9 cellular contexts compared by ENCODE assay signal in genomic region chr9:129142536-129142935, GRCh38. TPM values are rescaled to one million over a fixed set of nuclear protein-coding genes. Genes with fewer than 3 reads are reported as not detected.
DNase-seq lines count a peak whose midpoint lies in the region; ATAC-seq, FAIRE-seq and TF ChIP-seq lines count a peak whose summit lies in the region.
"Had no signal": no experiment of that assay in that cellular context is flagged by ENCODE, and none has a peak within 500 bp of the region (broad histone marks: within the 10 kb centered on the region; RNA-seq: fewer than 3 reads in every experiment).

No MANE protein-coding gene starts in this region.

- H3K36me3 ChIP-seq in HUES48 (ENCODE audit: control insufficient read depth, insufficient read depth, low read length), result peaks cover 38% of the 10 kb centered on the region
- H3K36me3 ChIP-seq in K562 (ENCODE audit: control insufficient read depth, insufficient read depth, low read length), result peaks cover 57% of the 10 kb centered on the region; the same call in 2 of the 3 replicates
- H3K36me3 ChIP-seq in liver (ENCODE audit: control insufficient read depth in 4 of 4, insufficient read depth in 3 of 4, low read depth in 1 of 4, low read length in 3 of 4), result peaks cover 4 to 10% (median 6%) of the 10 kb centered on the region in 4 donors
- peaks cover 0 to 26% (median 6%) of the 10 kb centered on the region in 5 donors for H3K36me3 ChIP-seq in subcutaneous abdominal adipose tissue (ENCODE audit: control insufficient read depth in 5 of 5, insufficient read depth in 5 of 5, low read length in 5 of 5)

- CTCF ChIA-PET in K562 (lab: Yijun Ruan, JAX; ENCODE audit: low intra/inter-chr PET ratio), result interaction anchor here (0.7 kb wide), 1 partner anchor 468 kb away, joined by 3 read pairs; no protein-coding TSS in a partner anchor

- BruUV-seq in K562 (replicated peaks; lab: Mats Ljungman, UMichigan), result no TSS peak

- intact Hi-C loops in K562 (cut with micrococcal nuclease), result no loop called here

- H3K79me2 ChIP-seq in K562 (ENCODE audit: control insufficient read depth, insufficient read depth, low read length), result peaks cover 17% of the 10 kb centered on the region

- TF ChIP-seq POLR2A in K562 (conservative IDR thresholded peaks at IDR 0.05), result no peak

- no peak overlapping the region for H3K9ac ChIP-seq in HUES48 (ENCODE audit: low read depth, low read length)
- H3K9ac ChIP-seq in K562 (ENCODE audit: insufficient read depth in 1 of 2, low read depth in 2 of 2, low read length in 2 of 2), result peak overlapping the region in 1 of 2 experiments; percentile 6; a peak in 1 of 4 replicates
- H3K9ac ChIP-seq in liver (ENCODE audit: low read depth in 1 of 2, low read length in 2 of 2), result no peak overlapping the region
- peak overlapping the region in 3 of 5 donors; percentile 21 to 41 (median 35) for H3K9ac ChIP-seq in subcutaneous abdominal adipose tissue (ENCODE audit: low read length in 5 of 5)

- no peak for FAIRE-seq in K562 (lab: Jason Lieb, UNC)

- 90% methylated on average over 7 of the region's 7 CpGs for WGBS in K562 (ENCODE audit: insufficient coverage, low coverage, missing lambda C conversion rate)
- 83% methylated on average over 7 of the region's 7 CpGs for WGBS in liver

- H3K9me3 ChIP-seq in HUES48 (ENCODE audit: control insufficient read depth, insufficient read depth, low read length), result no peaks in the 10 kb centered on the region
- no peaks in the 10 kb centered on the region for H3K9me3 ChIP-seq in K562 (replicated peaks; ENCODE audit: control insufficient read depth, insufficient read depth, low read depth, low read length)
- H3K9me3 ChIP-seq in liver (ENCODE audit: control insufficient read depth in 4 of 4, low read length in 3 of 4), result no peaks in the 10 kb centered on the region
- no peaks in the 10 kb centered on the region for H3K9me3 ChIP-seq in subcutaneous abdominal adipose tissue (ENCODE audit: control insufficient read depth in 5 of 5, low read length in 5 of 5)

- POLR2A ChIA-PET in K562 (lab: Yijun Ruan, JAX), result interaction anchor here (0.9 to 2.1 kb wide), 8 partner anchors 9 to 466 kb away, joined by 3 to 6 read pairs (median 4); partner anchors contain the start of gene IER5L

- ATAC-seq in K562, result no peak
- no peak for ATAC-seq in GM18907 (IDR thresholded peaks at IDR 0.05; ENCODE audit: unreplicated experiment)
- no peak for ATAC-seq in HG02642 (IDR thresholded peaks at IDR 0.05; ENCODE audit: poor library complexity, unreplicated experiment)
- no peak for ATAC-seq in GM19463 (IDR thresholded peaks at IDR 0.05; ENCODE audit: unreplicated experiment)

- H3K27me3 ChIP-seq in HUES48 (ENCODE audit: control insufficient read depth, insufficient read depth, low read length) (no peaks in the 10 kb centered on the region), K562 (ENCODE audit: control insufficient read depth in 2 of 2, insufficient read depth in 2 of 2, low read length in 2 of 2) (no peaks in the 10 kb centered on the region), liver (ENCODE audit: control insufficient read depth in 4 of 4, insufficient read depth in 4 of 4, low read length in 3 of 4) (no peaks in the 10 kb centered on the region), subcutaneous abdominal adipose tissue (ENCODE audit: control insufficient read depth in 5 of 5, insufficient read depth in 4 of 5, low read length in 5 of 5) (no peaks in the 10 kb centered on the region)

- H3K4me1 ChIP-seq in HUES48 (ENCODE audit: control insufficient read depth, insufficient read depth, low read length) (peaks cover 60% of the 10 kb centered on the region), K562 (replicated peaks in 1 of 2; ENCODE audit: control insufficient read depth in 2 of 2, insufficient read depth in 2 of 2, low read length in 2 of 2) (peaks cover 30 to 62% of the 10 kb centered on the region in 2 experiments), liver (ENCODE audit: control insufficient read depth in 4 of 4, insufficient read depth in 4 of 4, low read length in 3 of 4) (peaks cover 13 to 66% (median 43%) of the 10 kb centered on the region in 4 donors), subcutaneous abdominal adipose tissue (ENCODE audit: control insufficient read depth in 5 of 5, insufficient read depth in 5 of 5, low read length in 5 of 5) (peaks cover 28 to 91% (median 87%) of the 10 kb centered on the region in 5 donors)

- no peak overlapping the region for H3K4me3 ChIP-seq in HUES48 (ENCODE audit: low read depth, low read length)
- H3K4me3 ChIP-seq in K562, result no peak overlapping the region
- no peak overlapping the region for H3K4me3 ChIP-seq in liver (ENCODE audit: low read depth in 1 of 3, low read length in 3 of 3)
- peak overlapping the region in 2 of 5 donors; percentile 4 to 13 for H3K4me3 ChIP-seq in subcutaneous abdominal adipose tissue (ENCODE audit: low read depth in 1 of 5, low read length in 5 of 5)

- DNase-seq in K562 (ENCODE audit: extremely low read depth in 1 of 4, low spot score in 3 of 4) (no peak), HuH-7.5 (ENCODE audit: low spot score) (no peak)
- DNase-seq: NCI-H1436 treated with DMSO at 0.1 percent for 48 hours had no signal

- TF ChIP-seq CTCF in K562 (IDR thresholded peaks at IDR 0.05 in 2 of 3, conservative IDR thresholded peaks at IDR 0.05 in 1 of 3; ENCODE audit: insufficient read depth in 2 of 3, low read depth in 1 of 3, low read length in 3 of 3), result no peak
- TF ChIP-seq CTCF in liver (IDR thresholded peaks at IDR 0.05; ENCODE audit: low read depth, low read length, missing input control), result no peak

- no peak overlapping the region for H3K4me2 ChIP-seq in K562 (ENCODE audit: insufficient read depth, low read length)

- no peak overlapping the region for H2AFZ ChIP-seq in K562 (ENCODE audit: low read depth, low read length)

- no peak for TF ChIP-seq EP300 in K562 (IDR thresholded peaks at IDR 0.05; ENCODE audit: low read length)

- TF ChIP-seq RAD21 in K562 (CRISPR knock-in tag; conservative IDR thresholded peaks at IDR 0.05 in 1 of 2, IDR thresholded peaks at IDR 0.05 in 1 of 2) (no peak), liver (IDR thresholded peaks at IDR 0.05) (no peak)

- in situ Hi-C loops in K562 (cut with MboI), result no loop called here

- H3K9me1 ChIP-seq in K562 (ENCODE audit: control insufficient read depth, insufficient read depth, low read length), result no peaks in the 10 kb centered on the region

- peak overlapping the region; percentile 55 for H3K27ac ChIP-seq in HUES48 (ENCODE audit: low read depth, low read length)
- no peak overlapping the region for H3K27ac ChIP-seq in K562 (ENCODE audit: extremely low read depth, low read depth, low read length)
- H3K27ac ChIP-seq in liver (ENCODE audit: low read depth in 1 of 2, low read length in 2 of 2), result peak overlapping the region; percentile 98
- H3K27ac ChIP-seq in subcutaneous abdominal adipose tissue (ENCODE audit: low read depth, low read length), result peak overlapping the region; percentile 100

- no peaks in the 10 kb centered on the region for H4K20me1 ChIP-seq in K562 (replicated peaks; ENCODE audit: control insufficient read depth, insufficient read depth, low read length)

RNA-seq across cellular contexts. Expression of gene PTPA, which starts 31.3 kb away (rescaled TPM):
- total RNA-seq in K562 (2011; cell fraction: chromatin; rRNA removed; ENCODE audit: low replicate concordance), result 42.2 and 97.6 TPM in 2 replicates
- 57.8 and 60.5 TPM in 2 replicates for total RNA-seq in K562 (2011; cell fraction: nucleolus; rRNA removed)
- total RNA-seq in K562 (2011; cell fraction: nucleoplasm; rRNA removed), result 50.5 and 57.4 TPM in 2 replicates
- total RNA-seq in K562 (2014; rRNA removed), result 87.7 and 122 TPM in 2 replicates
- total RNA-seq in K562 (2014; rRNA removed; fragmentation: Illumina TruSeq; extraction: Trizol), result 54.0 and 58.6 TPM in 2 replicates
- total RNA-seq in K562 (2015; rRNA removed; fragmentation: Illumina TruSeq; extraction: Trizol), result 73.0 and 77.4 TPM in 2 replicates
- total RNA-seq in K562 (2021), result 109 and 119 TPM in 2 replicates
- polyA plus RNA-seq in K562 (2011; rRNA removed), result 106 and 121 TPM in 2 replicates
- 85.0 and 104 TPM in 2 replicates for polyA plus RNA-seq in K562 (2011; cell fraction: cytosol; rRNA removed)
- 59.1 and 61.5 TPM in 2 replicates for polyA plus RNA-seq in K562 (2011; cell fraction: nucleus; rRNA removed)
- 76.9 and 94.0 TPM in 2 replicates for polyA plus RNA-seq in K562 (2012)
- 72.6 and 83.7 TPM in 2 replicates for polyA plus RNA-seq in K562 (2014; fragmentation: Illumina TruSeq; extraction: Trizol)
- 1 to 10 TPM; 1.7 to 3.4 TPM for polyA plus RNA-seq in K562 (2014; fragmentation: Nextera tagmentation; extraction: Ambion mirVana)
- 60.6 and 66.3 TPM in 2 replicates for polyA plus RNA-seq in K562 (2014; rRNA removed)
- polyA minus RNA-seq in K562 (2011; rRNA and poly(A)+ RNA removed), result 99.5 and 120 TPM in 2 replicates
- 61.5 and 61.9 TPM in 2 replicates for polyA minus RNA-seq in K562 (2011; cell fraction: cytosol; rRNA and poly(A)+ RNA removed)
- polyA minus RNA-seq in K562 (2011; cell fraction: nucleus; rRNA and poly(A)+ RNA removed), result 15.3 and 28.9 TPM in 2 replicates
- total RNA-seq in liver, result 10 to 100 TPM; 27.6 to 42.6 TPM
- polyA plus RNA-seq in liver, result 10 to 100 TPM; 34.1 to 66.0 TPM

RNA-seq across cellular contexts. Expression of gene CRAT, which starts 31.9 kb away (rescaled TPM):
- total RNA-seq in K562 (2011; cell fraction: chromatin; rRNA removed; ENCODE audit: low replicate concordance), result 9.6 and 13.0 TPM in 2 replicates
- 6.7 and 10.3 TPM in 2 replicates for total RNA-seq in K562 (2011; cell fraction: nucleolus; rRNA removed)
- 6.0 and 8.1 TPM in 2 replicates for total RNA-seq in K562 (2011; cell fraction: nucleoplasm; rRNA removed)
- total RNA-seq in K562 (2014; rRNA removed), result 8.2 and 10.1 TPM in 2 replicates
- 2.7 and 3.7 TPM in 2 replicates for total RNA-seq in K562 (2014; rRNA removed; fragmentation: Illumina TruSeq; extraction: Trizol)
- 4.7 and 4.8 TPM in 2 replicates for total RNA-seq in K562 (2015; rRNA removed; fragmentation: Illumina TruSeq; extraction: Trizol)
- 13.8 and 14.8 TPM in 2 replicates for total RNA-seq in K562 (2021)
- 5.4 and 9.6 TPM in 2 replicates for polyA plus RNA-seq in K562 (2011; rRNA removed)
- polyA plus RNA-seq in K562 (2011; cell fraction: cytosol; rRNA removed), result 8.6 and 11.9 TPM in 2 replicates
- polyA plus RNA-seq in K562 (2011; cell fraction: nucleus; rRNA removed), result 12.2 and 15.8 TPM in 2 replicates
- polyA plus RNA-seq in K562 (2012), result 10.9 and 22.6 TPM in 2 replicates
- 7.4 and 11.7 TPM in 2 replicates for polyA plus RNA-seq in K562 (2014; fragmentation: Illumina TruSeq; extraction: Trizol)
- polyA plus RNA-seq in K562 (2014; fragmentation: Nextera tagmentation; extraction: Ambion mirVana), result under 1 TPM; 0.20 to 0.67 TPM
- polyA plus RNA-seq in K562 (2014; rRNA removed), result 6.2 and 6.3 TPM in 2 replicates
- polyA minus RNA-seq in K562 (2011; rRNA and poly(A)+ RNA removed), result 5.0 and 5.1 TPM in 2 replicates
- 7.5 and 12.5 TPM in 2 replicates for polyA minus RNA-seq in K562 (2011; cell fraction: cytosol; rRNA and poly(A)+ RNA removed)
- 2.2 and 4.3 TPM in 2 replicates for polyA minus RNA-seq in K562 (2011; cell fraction: nucleus; rRNA and poly(A)+ RNA removed)
- 100 to 1,000 TPM in 1 of 2 donors, 10 to 100 TPM in 1; 33.8 to 121 TPM for total RNA-seq in liver
- polyA plus RNA-seq in liver, result 100 to 1,000 TPM in 1 of 2 donors, 10 to 100 TPM in 1; 69.8 to 108 TPM

RNA-seq across cellular contexts. Expression of gene IER5L, which starts 35.5 kb away (rescaled TPM):
- total RNA-seq in K562 (2011; cell fraction: chromatin; rRNA removed; ENCODE audit: low replicate concordance), result 0.25 and 1.5 TPM in 2 replicates
- 2.9 and 4.7 TPM in 2 replicates for total RNA-seq in K562 (2011; cell fraction: nucleolus; rRNA removed)
- total RNA-seq in K562 (2011; cell fraction: nucleoplasm; rRNA removed), result 1.9 and 2.3 TPM in 2 replicates
- 11.9 and 13.6 TPM in 2 replicates for total RNA-seq in K562 (2014; rRNA removed)
- total RNA-seq in K562 (2014; rRNA removed; fragmentation: Illumina TruSeq; extraction: Trizol), result 0.19 and 0.22 TPM in 2 replicates
- total RNA-seq in K562 (2015; rRNA removed; fragmentation: Illumina TruSeq; extraction: Trizol), result 0.76 and 1.3 TPM in 2 replicates
- 4.9 and 5.7 TPM in 2 replicates for total RNA-seq in K562 (2021)
- 0.52 and 1.6 TPM in 2 replicates for polyA plus RNA-seq in K562 (2011; rRNA removed)
- 2.4 and 5.6 TPM in 2 replicates for polyA plus RNA-seq in K562 (2011; cell fraction: cytosol; rRNA removed)
- polyA plus RNA-seq in K562 (2011; cell fraction: nucleus; rRNA removed), result 4.3 and 4.5 TPM in 2 replicates
- 1.6 and 2.5 TPM in 2 replicates for polyA plus RNA-seq in K562 (2012)
- polyA plus RNA-seq in K562 (2014; fragmentation: Illumina TruSeq; extraction: Trizol), result 0.25 and 0.29 TPM in 2 replicates
- polyA plus RNA-seq in K562 (2014; fragmentation: Nextera tagmentation; extraction: Ambion mirVana), result under 1 TPM; 0.14 to 0.18 TPM
- 4.0 and 4.7 TPM in 2 replicates for polyA plus RNA-seq in K562 (2014; rRNA removed)
- polyA minus RNA-seq in K562 (2011; rRNA and poly(A)+ RNA removed), result 0.32 and 0.48 TPM in 2 replicates
- polyA minus RNA-seq in K562 (2011; cell fraction: cytosol; rRNA and poly(A)+ RNA removed), result 1.7 and 3.7 TPM in 2 replicates
- polyA minus RNA-seq in K562 (2011; cell fraction: nucleus; rRNA and poly(A)+ RNA removed), result 3.2 and 4.7 TPM in 2 replicates
- 1 to 10 TPM; 1.9 to 3.0 TPM for total RNA-seq in liver
- 1 to 10 TPM in 1 of 2 donors, under 1 TPM in 1; 0.40 to 3.3 TPM for polyA plus RNA-seq in liver

Comparison
In these comparisons a context has a peak if more than half of its experiments do, and no peak if none do; other contexts are left out.
1. H3K9ac ChIP-seq: peak in subcutaneous abdominal adipose tissue (3 of 5); none in HUES48 (single experiment) and liver (0 of 2).